ENCODE assay signal across 22 cellular contexts in genomic region chr6:34523441-34524206, GRCh38. TPM values are rescaled to one million over a fixed set of nuclear protein-coding genes. Genes with fewer than 3 reads are reported as not detected.
DNase-seq lines count a peak whose midpoint lies in the region; ATAC-seq and TF ChIP-seq lines count a peak whose summit lies in the region.
"Had no signal": no experiment of that assay in that cellular context is flagged by ENCODE, and none has a peak within 500 bp of the region (broad histone marks: within the 10 kb centered on the region; RNA-seq: fewer than 3 reads in every experiment).

No MANE protein-coding gene starts in this region.

- intact Hi-C loops in natural killer cell (cut with micrococcal nuclease) (no loop called here), right lobe of liver (cut with DNase I) (loop anchor here in 1 of 2 donors (10.0 kb wide), 1 partner anchor 59 kb away; the partner anchor contains the start of gene PACSIN1), upper lobe of right lung (cut with DNase I) (no loop called here)

- DNase-seq in natural killer cell (no peak), right lobe of liver (peak in 2 of 3 donors; percentile 1 to 27), upper lobe of right lung (peak; percentile 27), COLO829 (ENCODE audit: low spot score) (no peak), hepatic stellate cell (ENCODE audit: low spot score) (no peak), hepatocyte (ENCODE audit: low spot score) (no peak)
- DNase-seq in natural killer cell treated with Interleukin-12 subunit alpha and Interleukin-12 subunit beta and Interleukin-15 and Interleukin-18, amount 100 ng/mL, for 72 hours (ENCODE audit: low spot score) = no peak
- DNase-seq in central memory CD8-positive, alpha-beta T cell (ENCODE audit: low spot score in 2 of 2) = no peak
- DNase-seq: COR-L47, KBM-7, MV-4-11, NCI-H1930, NCI-H446, NCI-H748 treated with DMSO at 0.1 percent for 48 hours, PC-3 had no signal

- TF ChIP-seq POLR2A in right lobe of liver (IDR thresholded peaks at IDR 0.05) = no peak

- H3K9me3 ChIP-seq in right lobe of liver (no peaks in the 10 kb centered on the region), upper lobe of right lung (no peaks in the 10 kb centered on the region), hepatocyte (ENCODE audit: low read depth) (no peaks in the 10 kb centered on the region)
- H3K9me3 ChIP-seq: A549; BLaER1 treated with 17β-estradiol and CSF1 and Interleukin-3, amounts not matched to agents 10 nM and 100 nM; SJSA1 had no signal

- no peak for ATAC-seq in natural killer cell
- ATAC-seq in natural killer cell treated with Interleukin-12 subunit alpha and Interleukin-12 subunit beta and Interleukin-15 and Interleukin-18, amount 100 ng/mL, for 72 hours = no peak
- no peak for ATAC-seq in central memory CD8-positive, alpha-beta T cell (replicated peaks; ENCODE audit: extremely low read depth, poor library complexity, severe bottlenecking)
- no peak for ATAC-seq in right lobe of liver
- no peak for ATAC-seq in upper lobe of right lung
- ATAC-seq: A549, GM23338, HCT116, PC-3 had no signal

- H3K4me3 ChIP-seq in right lobe of liver (no peak overlapping the region), upper lobe of right lung (no peak overlapping the region), hepatocyte (no peak overlapping the region)
- H3K4me3 ChIP-seq: A549; BLaER1 treated with 17β-estradiol and CSF1 and Interleukin-3, amounts not matched to agents 10 nM and 100 nM; GM23338; SJSA1 had no signal

- no peaks in the 10 kb centered on the region for H3K9me3 Mint-ChIP-seq in natural killer cell
- no peaks in the 10 kb centered on the region for H3K9me3 Mint-ChIP-seq in natural killer cell treated with Interleukin-12 subunit alpha and Interleukin-12 subunit beta and Interleukin-15 and Interleukin-18, amount 100 ng/mL, for 72 hours
- H3K9me3 Mint-ChIP-seq in central memory CD8-positive, alpha-beta T cell = no peaks in the 10 kb centered on the region
- H3K9me3 Mint-ChIP-seq: GM23338 had no signal

- peak overlapping the region; percentile 6 for H3K4me3 Mint-ChIP-seq in natural killer cell
- no peak overlapping the region for H3K4me3 Mint-ChIP-seq in natural killer cell treated with Interleukin-12 subunit alpha and Interleukin-12 subunit beta and Interleukin-15 and Interleukin-18, amount 100 ng/mL, for 72 hours
- no peak overlapping the region for H3K4me3 Mint-ChIP-seq in central memory CD8-positive, alpha-beta T cell
- H3K4me3 Mint-ChIP-seq: GM23338 had no signal

- no peaks in the 10 kb centered on the region for H3K27me3 Mint-ChIP-seq in natural killer cell (ENCODE audit: low read depth in 2 of 2)
- H3K27me3 Mint-ChIP-seq in natural killer cell treated with Interleukin-12 subunit alpha and Interleukin-12 subunit beta and Interleukin-15 and Interleukin-18, amount 100 ng/mL, for 72 hours = no peaks in the 10 kb centered on the region
- H3K27me3 Mint-ChIP-seq in central memory CD8-positive, alpha-beta T cell = no peaks in the 10 kb centered on the region

- H3K4me1 Mint-ChIP-seq in natural killer cell = peaks cover 20 to 23% of the 10 kb centered on the region in 2 donors
- H3K4me1 Mint-ChIP-seq in natural killer cell treated with Interleukin-12 subunit alpha and Interleukin-12 subunit beta and Interleukin-15 and Interleukin-18, amount 100 ng/mL, for 72 hours (ENCODE audit: low read depth in 2 of 2) = peaks cover 6 to 10% of the 10 kb centered on the region in 2 donors
- H3K4me1 Mint-ChIP-seq in central memory CD8-positive, alpha-beta T cell = peaks cover 25% of the 10 kb centered on the region

- H2AFZ ChIP-seq in hepatocyte = no peak overlapping the region
- H2AFZ ChIP-seq: GM23338 had no signal

- no peaks in the 10 kb centered on the region for H3K27me3 ChIP-seq in right lobe of liver
- no peaks in the 10 kb centered on the region for H3K27me3 ChIP-seq in upper lobe of right lung
- no peaks in the 10 kb centered on the region for H3K27me3 ChIP-seq in hepatocyte
- H3K27me3 ChIP-seq: BLaER1 treated with 17β-estradiol and CSF1 and Interleukin-3, amounts not matched to agents 10 nM and 100 nM; SJSA1 had no signal

- no peaks in the 10 kb centered on the region for H3K79me2 ChIP-seq in hepatocyte

- H3K4me2 ChIP-seq in hepatocyte = no peak overlapping the region
- H3K4me2 ChIP-seq: A549; BLaER1 treated with 17β-estradiol and CSF1 and Interleukin-3, amounts not matched to agents 10 nM and 100 nM; GM23338 had no signal

- peak overlapping the region; percentile 45 to 58 for H3K27ac Mint-ChIP-seq in natural killer cell
- peak overlapping the region in 1 of 2 donors; percentile 20 for H3K27ac Mint-ChIP-seq in natural killer cell treated with Interleukin-12 subunit alpha and Interleukin-12 subunit beta and Interleukin-15 and Interleukin-18, amount 100 ng/mL, for 72 hours
- H3K27ac Mint-ChIP-seq in central memory CD8-positive, alpha-beta T cell (ENCODE audit: low read depth) = peak overlapping the region; percentile 27
- H3K27ac Mint-ChIP-seq: GM23338 had no signal

- H3K36me3 ChIP-seq in right lobe of liver (no peaks in the 10 kb centered on the region), upper lobe of right lung (no peaks in the 10 kb centered on the region), hepatocyte (replicated peaks; ENCODE audit: insufficient read depth, low read depth) (no peaks in the 10 kb centered on the region)
- H3K36me3 ChIP-seq: BLaER1 treated with 17β-estradiol and CSF1 and Interleukin-3, amounts not matched to agents 10 nM and 100 nM; SJSA1 had no signal

- no peaks in the 10 kb centered on the region for H4K20me1 ChIP-seq in hepatocyte (ENCODE audit: insufficient read depth, poor library complexity, severe bottlenecking)
- H4K20me1 ChIP-seq: BLaER1 treated with 17β-estradiol and CSF1 and Interleukin-3, amounts not matched to agents 10 nM and 100 nM had no signal

- H3K9me2 ChIP-seq in hepatocyte (replicated peaks; ENCODE audit: insufficient read depth) = no peaks in the 10 kb centered on the region

- H3K27ac ChIP-seq in right lobe of liver (no peak overlapping the region), upper lobe of right lung (no peak overlapping the region), hepatocyte (no peak overlapping the region)
- H3K27ac ChIP-seq: A549; BLaER1 treated with 17β-estradiol and CSF1 and Interleukin-3, amounts not matched to agents 10 nM and 100 nM; RWPE1; SJSA1 had no signal

- H3K4me1 ChIP-seq in right lobe of liver (no peaks in the 10 kb centered on the region), upper lobe of right lung (peaks cover 3% of the 10 kb centered on the region), hepatocyte (ENCODE audit: insufficient read depth) (peaks cover 12% of the 10 kb centered on the region)

- TF ChIP-seq CTCF in natural killer cell (IDR thresholded peaks at IDR 0.05) (no peak), right lobe of liver (IDR thresholded peaks at IDR 0.05) (no peak), upper lobe of right lung (IDR thresholded peaks at IDR 0.05) (no peak), hepatocyte (IDR thresholded peaks at IDR 0.05; ENCODE audit: poor library complexity) (no peak)

- WGBS in right lobe of liver (ENCODE audit: insufficient coverage, low coverage, low lambda C conversion rate, missing lambda C conversion rate) = 81% methylated on average over 4 of the region's 8 CpGs
- WGBS in hepatocyte (ENCODE audit: low lambda C conversion rate, missing lambda C conversion rate) = 92% methylated on average over 8 of the region's 8 CpGs

- no peaks in the 10 kb centered on the region for H3K36me3 Mint-ChIP-seq in natural killer cell
- no peaks in the 10 kb centered on the region for H3K36me3 Mint-ChIP-seq in natural killer cell treated with Interleukin-12 subunit alpha and Interleukin-12 subunit beta and Interleukin-15 and Interleukin-18, amount 100 ng/mL, for 72 hours
- H3K36me3 Mint-ChIP-seq in central memory CD8-positive, alpha-beta T cell (ENCODE audit: insufficient read depth) = peaks cover 4% of the 10 kb centered on the region

RNA-seq across cellular contexts. Expression of gene SPDEF, which starts 32.5 kb away (rescaled TPM):
- total RNA-seq in natural killer cell (under 1 TPM; 0.25 to 0.68 (median 0.45) TPM), right lobe of liver (not detected), upper lobe of right lung (1.3 TPM), hepatocyte (0.48 and 1.5 TPM in 2 replicates)
- total RNA-seq in natural killer cell treated with Interleukin-12 subunit alpha and Interleukin-12 subunit beta and Interleukin-15 and Interleukin-18, amount 100 ng/mL, for 72 hours = not detected
- 0.34 and 0.80 TPM in 2 replicates for polyA plus RNA-seq in hepatocyte
- total RNA-seq: Daoy, SJSA1 had no signal
- polyA plus RNA-seq: GM23338 had no signal

RNA-seq across cellular contexts. Expression of gene PACSIN1, which starts 57.7 kb away (rescaled TPM):
- total RNA-seq in natural killer cell (1 to 10 TPM; 2.2 to 6.6 (median 3.9) TPM), right lobe of liver (under 1 TPM in 5 of 6 experiments, not detected in 1; 0.05 to 0.37 (median 0.22) TPM), upper lobe of right lung (not detected), hepatocyte (0.37 TPM in 1 of 2 replicates, not detected in the other)
- under 1 TPM in 1 of 2 donors, not detected in 1; 0.19 TPM for total RNA-seq in natural killer cell treated with Interleukin-12 subunit alpha and Interleukin-12 subunit beta and Interleukin-15 and Interleukin-18, amount 100 ng/mL, for 72 hours
- 0.05 and 0.33 TPM in 2 replicates for polyA plus RNA-seq in hepatocyte
- total RNA-seq: Daoy, SJSA1 had no signal

Comparison
In these comparisons a context has a peak if more than half of its experiments do, and no peak if none do; other contexts are left out.
1. DNase-seq: peak in right lobe of liver (2 of 3) and upper lobe of right lung (single experiment); none in natural killer cell (single experiment), natural killer cell treated with Interleukin-12 subunit alpha and Interleukin-12 subunit beta and Interleukin-15 and Interleukin-18, amount 100 ng/mL, for 72 hours (single experiment), central memory CD8-positive, alpha-beta T cell (0 of 2), COLO829 (single experiment), hepatic stellate cell (single experiment) and hepatocyte (single experiment).